12 cellular contexts compared by ENCODE assay signal in the genomic region with DNA sequence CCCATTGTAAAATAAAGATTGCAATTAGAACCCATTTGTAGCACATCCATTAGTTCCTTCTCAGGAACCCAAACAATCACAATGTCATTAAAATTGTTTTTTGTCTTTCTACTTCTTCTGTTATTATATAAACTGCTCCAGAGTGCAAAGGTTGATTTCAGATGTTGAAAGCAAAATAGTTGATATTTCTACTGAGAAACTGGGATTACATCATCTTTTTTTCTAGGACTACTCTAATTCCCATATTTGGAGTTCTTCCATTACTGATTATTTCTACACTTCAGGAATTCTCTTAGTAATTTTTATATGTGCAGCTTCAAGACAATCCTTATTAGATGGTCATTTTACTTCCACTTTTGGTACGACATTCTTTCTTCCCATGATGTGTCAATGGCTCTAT. TPM values are rescaled to one million over a fixed set of nuclear protein-coding genes. Genes with fewer than 3 reads are reported as not detected.
"Had no signal": no experiment of that assay in that cellular context is flagged by ENCODE, and none has a peak within 500 bp of the region (broad histone marks: within the 10 kb centered on the region; RNA-seq: fewer than 3 reads in every experiment).

No MANE protein-coding gene starts in this region.

RNA-seq across cellular contexts. Expression of a gene that starts 5.3 kb away (rescaled TPM):
- total RNA-seq: cerebellum, chondrocyte, colonic mucosa, dermis blood vessel endothelial cell, endodermal cell, endothelial cell of umbilical vein, esophagus mucosa, esophagus squamous epithelium, foreskin keratinocyte, frontal cortex, glomerular endothelial cell had no signal
- polyA plus RNA-seq: foreskin keratinocyte had no signal

RNA-seq across cellular contexts. Expression of a gene that starts 48.4 kb away (rescaled TPM):
- total RNA-seq: cerebellum, dermis blood vessel endothelial cell, glomerular endothelial cell had no signal

RNA-seq across cellular contexts. Expression of a gene that starts 52.9 kb away (rescaled TPM):
- total RNA-seq: dermis blood vessel endothelial cell, dermis microvascular lymphatic vessel endothelial cell, endothelial cell of umbilical vein, frontal cortex had no signal
